In genomic region chr1:200931776-200932175, GRCh38 we compare ENCODE assay signal across 10 cellular contexts. TPM values are rescaled to one million over a fixed set of nuclear protein-coding genes. Genes with fewer than 3 reads are reported as not detected.
"Had no signal": no experiment of that assay in that cellular context is flagged by ENCODE, and none has a peak within 500 bp of the region (broad histone marks: within the 10 kb centered on the region; RNA-seq: fewer than 3 reads in every experiment).

No MANE protein-coding gene starts in this region.

- H2AFZ ChIP-seq: GM23338 had no signal

- H3K4me1 Mint-ChIP-seq: H9, IgD-negative memory B cell had no signal

- H3K9me3 Mint-ChIP-seq: GM23338, H9 had no signal

- FAIRE-seq: H1, H54, HepG2 had no signal

- H3K4me3 ChIP-seq: GM23338 had no signal

- DNase-seq: H9, HCEC 1CT, HFFc6 had no signal

- H3K27ac Mint-ChIP-seq: GM23338, H9, HFFc6, IgD-negative memory B cell had no signal

- H3K4me2 ChIP-seq: GM23338 had no signal

- H3K27ac ChIP-seq: HL-60 had no signal

- ATAC-seq: GM23338, HepG2 had no signal

- H3K4me3 Mint-ChIP-seq: GM23338, H9, HFFc6, IgD-negative memory B cell had no signal

RNA-seq across cellular contexts. Expression of gene INAVA, which starts 37.1 kb away (rescaled TPM):
- total RNA-seq: HFFc6, HT1080 had no signal
- polyA plus RNA-seq: IgD-negative memory B cell had no signal

RNA-seq across cellular contexts. Expression of gene GPR25, which starts 59.0 kb away (rescaled TPM):
- total RNA-seq: GM23338, H1, H9, HepG2, HFFc6, HT1080 had no signal
- polyA plus RNA-seq: GM23338, H1, HepG2 had no signal
